In the genomic region with DNA sequence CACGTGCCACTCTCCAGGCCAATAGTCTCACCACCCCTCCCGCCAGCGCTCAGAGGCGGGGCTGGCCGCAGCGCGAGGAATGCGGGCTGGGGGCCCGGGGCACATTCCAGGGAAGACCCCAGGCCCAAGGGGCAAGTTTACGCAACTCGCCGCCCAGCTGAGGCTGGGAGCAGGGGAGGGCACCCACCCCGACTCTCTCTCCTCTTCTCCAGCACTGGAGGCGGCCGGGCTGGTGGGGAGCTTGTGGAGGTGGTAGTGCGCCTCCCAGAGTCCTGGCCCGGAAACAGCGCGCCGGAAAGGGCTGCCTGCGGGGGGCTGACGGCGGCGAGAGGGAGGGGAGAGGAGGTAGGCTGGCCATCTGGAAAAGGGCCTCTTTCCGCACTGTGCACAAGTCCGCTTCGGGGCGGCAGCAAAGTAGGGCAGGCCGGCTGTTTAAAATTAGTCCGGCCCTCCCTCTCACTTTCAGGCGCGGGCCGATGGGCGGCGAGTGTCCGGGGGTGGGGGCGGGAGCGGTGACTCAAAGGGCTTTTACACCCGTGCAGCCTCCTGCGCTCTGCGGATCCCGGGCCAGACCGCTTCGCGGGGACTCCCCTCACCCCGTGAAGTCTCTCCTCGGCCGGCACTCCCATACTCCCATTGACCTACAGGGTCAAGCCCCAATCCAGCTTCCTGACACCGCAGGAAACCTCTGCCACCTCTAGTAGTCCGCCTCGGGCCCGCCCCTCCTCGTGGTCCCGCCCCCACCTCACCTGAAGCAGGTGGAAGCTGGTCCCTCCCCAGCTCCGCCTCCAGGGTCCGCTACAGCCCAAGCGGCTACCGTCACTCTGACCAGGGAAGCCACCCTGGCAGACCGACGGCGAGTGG, we compare ENCODE assay signal across 1 cellular context.
TF ChIP-seq lines count a peak whose summit lies in the region.

No MANE protein-coding gene starts in this region.

TF ChIP-seq in HepG2, 621 proteins besides CTCF, POLR2A, EP300 and RAD21 (continued from another document and continues in another):
- TF ChIP-seq ZNF460 (CRISPR knock-in tag; IDR thresholded peaks at IDR 0.05; ENCODE audit: borderline replicate concordance) (peak; percentile 52; the same call in 1 of the 2 replicates), ZBTB3 (CRISPR knock-in tag; IDR thresholded peaks at IDR 0.05; ENCODE audit: borderline replicate concordance, low read depth) (no peak), HES4 (CRISPR knock-in tag; IDR thresholded peaks at IDR 0.05; ENCODE audit: borderline replicate concordance) (no peak), ZNF781 (CRISPR knock-in tag; IDR thresholded peaks at IDR 0.05; ENCODE audit: borderline replicate concordance, not compliant biosample characterization) (peak; percentile 97), ZNF441 (CRISPR knock-in tag; IDR thresholded peaks at IDR 0.05; ENCODE audit: borderline replicate concordance) (0 out of 2 replicates have a peak, but pooled peaks have one; percentile 53), GMEB1 (CRISPR knock-in tag; IDR thresholded peaks at IDR 0.05; ENCODE audit: borderline replicate concordance) (peak; percentile 76), NFKB2 (CRISPR knock-in tag; IDR thresholded peaks at IDR 0.05; ENCODE audit: borderline replicate concordance) (peak; percentile 87; the same call in 1 of the 2 replicates), ARID5B (CRISPR knock-in tag; IDR thresholded peaks at IDR 0.05) (peak; percentile 90), POLR2AphosphoS5 (IDR thresholded peaks at IDR 0.05; ENCODE audit: low read depth, low read length) (peak; percentile 48; the same call in 1 of the 2 replicates), MBNL3 (CRISPR knock-in tag; conservative IDR thresholded peaks at IDR 0.05) (no peak), FOXK1 (CRISPR knock-in tag; IDR thresholded peaks at IDR 0.05; ENCODE audit: borderline replicate concordance, low read depth) (0 out of 2 replicates have a peak, but pooled peaks have one; percentile 31), NFRKB (IDR thresholded peaks at IDR 0.05) (no peak), ZNF672 (CRISPR knock-in tag; IDR thresholded peaks at IDR 0.05) (0 out of 2 replicates have a peak, but pooled peaks have one; percentile 33), ARID4A (CRISPR knock-in tag; IDR thresholded peaks at IDR 0.05; ENCODE audit: borderline replicate concordance) (peak; percentile 95), RBFOX2 (IDR thresholded peaks at IDR 0.05; ENCODE audit: low read depth, low read length) (peak; percentile 90), NKX3-1 (CRISPR knock-in tag; IDR thresholded peaks at IDR 0.05) (0 out of 2 replicates have a peak, but pooled peaks have one; percentile 63), DR1 (CRISPR knock-in tag; IDR thresholded peaks at IDR 0.05) (peak; percentile 67), ZNF570 (CRISPR knock-in tag; IDR thresholded peaks at IDR 0.05; ENCODE audit: borderline replicate concordance) (no peak; the same call in 1 of the 2 replicates), ZBTB8A (CRISPR knock-in tag; IDR thresholded peaks at IDR 0.05; ENCODE audit: borderline replicate concordance, low read depth) (no peak), NR2F6 (IDR thresholded peaks at IDR 0.05) (peak; percentile 87), NR2F6 (CRISPR knock-in tag; IDR thresholded peaks at IDR 0.05) (peak; percentile 97), FOXA3 (CRISPR knock-in tag; IDR thresholded peaks at IDR 0.05) (peak; percentile 68; the same call in 1 of the 2 replicates), KMT2B (CRISPR knock-in tag; IDR thresholded peaks at IDR 0.05) (peak; percentile 47), ESRRA (CRISPR knock-in tag; IDR thresholded peaks at IDR 0.05; ENCODE audit: low read depth) (peak; percentile 67; the same call in 1 of the 2 replicates)
- TF ChIP-seq, protein P1, sequence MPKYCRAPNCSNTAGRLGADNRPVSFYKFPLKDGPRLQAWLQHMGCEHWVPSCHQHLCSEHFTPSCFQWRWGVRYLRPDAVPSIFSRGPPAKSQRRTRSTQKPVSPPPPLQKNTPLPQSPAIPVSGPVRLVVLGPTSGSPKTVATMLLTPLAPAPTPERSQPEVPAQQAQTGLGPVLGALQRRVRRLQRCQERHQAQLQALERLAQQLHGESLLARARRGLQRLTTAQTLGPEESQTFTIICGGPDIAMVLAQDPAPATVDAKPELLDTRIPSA (CRISPR knock-in tag; IDR thresholded peaks at IDR 0.05; ENCODE audit: borderline replicate concordance) = no peak; the same call in 1 of the 2 replicates
- TF ChIP-seq, protein P2, sequence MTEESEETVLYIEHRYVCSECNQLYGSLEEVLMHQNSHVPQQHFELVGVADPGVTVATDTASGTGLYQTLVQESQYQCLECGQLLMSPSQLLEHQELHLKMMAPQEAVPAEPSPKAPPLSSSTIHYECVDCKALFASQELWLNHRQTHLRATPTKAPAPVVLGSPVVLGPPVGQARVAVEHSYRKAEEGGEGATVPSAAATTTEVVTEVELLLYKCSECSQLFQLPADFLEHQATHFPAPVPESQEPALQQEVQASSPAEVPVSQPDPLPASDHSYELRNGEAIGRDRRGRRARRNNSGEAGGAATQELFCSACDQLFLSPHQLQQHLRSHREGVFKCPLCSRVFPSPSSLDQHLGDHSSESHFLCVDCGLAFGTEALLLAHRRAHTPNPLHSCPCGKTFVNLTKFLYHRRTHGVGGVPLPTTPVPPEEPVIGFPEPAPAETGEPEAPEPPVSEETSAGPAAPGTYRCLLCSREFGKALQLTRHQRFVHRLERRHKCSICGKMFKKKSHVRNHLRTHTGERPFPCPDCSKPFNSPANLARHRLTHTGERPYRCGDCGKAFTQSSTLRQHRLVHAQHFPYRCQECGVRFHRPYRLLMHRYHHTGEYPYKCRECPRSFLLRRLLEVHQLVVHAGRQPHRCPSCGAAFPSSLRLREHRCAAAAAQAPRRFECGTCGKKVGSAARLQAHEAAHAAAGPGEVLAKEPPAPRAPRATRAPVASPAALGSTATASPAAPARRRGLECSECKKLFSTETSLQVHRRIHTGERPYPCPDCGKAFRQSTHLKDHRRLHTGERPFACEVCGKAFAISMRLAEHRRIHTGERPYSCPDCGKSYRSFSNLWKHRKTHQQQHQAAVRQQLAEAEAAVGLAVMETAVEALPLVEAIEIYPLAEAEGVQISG (CRISPR knock-in tag; IDR thresholded peaks at IDR 0.05) = peak; percentile 92
- TF ChIP-seq, protein P3, sequence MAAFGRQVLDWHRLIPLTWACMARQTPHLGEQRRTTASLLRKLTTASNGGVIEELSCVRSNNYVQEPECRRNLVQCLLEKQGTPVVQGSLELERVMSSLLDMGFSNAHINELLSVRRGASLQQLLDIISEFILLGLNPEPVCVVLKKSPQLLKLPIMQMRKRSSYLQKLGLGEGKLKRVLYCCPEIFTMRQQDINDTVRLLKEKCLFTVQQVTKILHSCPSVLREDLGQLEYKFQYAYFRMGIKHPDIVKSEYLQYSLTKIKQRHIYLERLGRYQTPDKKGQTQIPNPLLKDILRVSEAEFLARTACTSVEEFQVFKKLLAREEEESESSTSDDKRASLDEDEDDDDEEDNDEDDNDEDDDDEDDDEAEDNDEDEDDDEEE (CRISPR knock-in tag; IDR thresholded peaks at IDR 0.05) = peak; percentile 95
